In genomic region chr5:37189355-37189754, GRCh38 we compare ENCODE assay signal across 31 cellular contexts.
"Had no signal": no experiment of that assay in that cellular context is flagged by ENCODE, and none has a peak within 500 bp of the region (broad histone marks: within the 10 kb centered on the region; RNA-seq: fewer than 3 reads in every experiment).

No MANE protein-coding gene starts in this region.

- H3K36me3 ChIP-seq: ovary, prostate gland had no signal

- ATAC-seq: left ventricle myocardium superior; sciatic nerve; stimulated activated memory B cell treated with anti-CD40 and anti-IgM and Interleukin-4, amounts not matched to agents 10 μg/mL and 1 μg/mL and 100 μg/mL, for 72 hours; stimulated activated naive CD8-positive, alpha-beta T cell treated with anti-CD3 and anti-CD28 coated beads, Interleukin-15, amount 100 ng/mL, for 72 hours; T-helper 17 cell had no signal

- H3K4me1 Mint-ChIP-seq: activated CD4-positive, alpha-beta T cell treated with anti-CD3 and anti-CD28 coated beads, Interleukin-2, amount 10 ng/mL, durations not matched to agents 24 days and 14 days; activated naive CD4-positive, alpha-beta T cell treated with anti-CD3 and anti-CD28 coated beads, Interleukin-2, amount 10 ng/mL, durations not matched to agents 7 days and 5 days; activated naive CD8-positive, alpha-beta T cell treated with anti-CD3 and anti-CD28 coated beads, Interleukin-2, amount 10 ng/mL, durations not matched to agents 7 days and 5 days; endodermal cell; nephron; stimulated activated naive CD8-positive, alpha-beta T cell treated with anti-CD3 and anti-CD28 coated beads, Interleukin-15, amount 100 ng/mL, for 72 hours; T-helper 17 cell had no signal

- H3K27ac ChIP-seq: brain microvascular endothelial cell, esophagus muscularis mucosa, ovary, prostate gland, upper lobe of left lung, vagina had no signal

- H3K4me3 ChIP-seq: esophagus muscularis mucosa, ovary, prostate gland, upper lobe of left lung, vagina had no signal

- H3K9me3 Mint-ChIP-seq: activated CD4-positive, alpha-beta memory T cell treated with anti-CD3 and anti-CD28 coated beads for 36 hours; activated CD4-positive, alpha-beta T cell treated with anti-CD3 and anti-CD28 coated beads, Interleukin-2, amount 10 ng/mL, durations not matched to agents 24 days and 14 days; activated naive CD4-positive, alpha-beta T cell treated with anti-CD3 and anti-CD28 coated beads, Interleukin-2, amount 10 ng/mL, durations not matched to agents 7 days and 5 days; activated naive CD8-positive, alpha-beta T cell treated with anti-CD3 and anti-CD28 coated beads, Interleukin-2, amount 10 ng/mL, durations not matched to agents 7 days and 5 days; activated T-helper 1 cell treated with anti-CD3 and anti-CD28 coated beads, Interleukin-12 subunit alpha, Interleukin-12 subunit beta, Interleukin-2, Interleukin-4 antibody, amounts not matched to agents 30 ng/mL and 10 ng/mL and 1 ng/mL, durations not matched to agents 14 hours and 24 hours and 36 hours; endodermal cell; nephron; stimulated activated memory B cell treated with anti-CD40 and anti-IgM and Interleukin-4, amounts not matched to agents 10 μg/mL and 1 μg/mL and 100 μg/mL, for 72 hours; stimulated activated naive CD8-positive, alpha-beta T cell treated with anti-CD3 and anti-CD28 coated beads, Interleukin-15, amount 100 ng/mL, for 72 hours had no signal

- H3K27me3 Mint-ChIP-seq: activated CD4-positive, alpha-beta memory T cell treated with anti-CD3 and anti-CD28 coated beads for 36 hours; activated CD4-positive, alpha-beta T cell treated with anti-CD3 and anti-CD28 coated beads, Interleukin-2, amount 10 ng/mL, durations not matched to agents 24 days and 14 days; activated naive CD4-positive, alpha-beta T cell treated with anti-CD3 and anti-CD28 coated beads, Interleukin-2, amount 10 ng/mL, durations not matched to agents 7 days and 5 days; activated naive CD8-positive, alpha-beta T cell treated with anti-CD3 and anti-CD28 coated beads, Interleukin-2, amount 10 ng/mL, durations not matched to agents 7 days and 5 days; stimulated activated memory B cell treated with anti-CD40 and anti-IgM and Interleukin-4, amounts not matched to agents 10 μg/mL and 1 μg/mL and 100 μg/mL, for 72 hours; stimulated activated naive CD8-positive, alpha-beta T cell treated with anti-CD3 and anti-CD28 coated beads, Interleukin-15, amount 100 ng/mL, for 72 hours; T-helper 17 cell had no signal

- H3K27me3 ChIP-seq: brain microvascular endothelial cell, esophagus muscularis mucosa, ovary, upper lobe of left lung, vagina had no signal

- H3K9me3 ChIP-seq: esophagus muscularis mucosa, ovary, prostate gland, upper lobe of left lung, vagina had no signal

- H3K4me1 ChIP-seq: esophagus muscularis mucosa, prostate gland, upper lobe of left lung, vagina had no signal

- H3K4me3 Mint-ChIP-seq: activated CD4-positive, alpha-beta memory T cell treated with anti-CD3 and anti-CD28 coated beads for 36 hours; activated CD4-positive, alpha-beta T cell treated with anti-CD3 and anti-CD28 coated beads, Interleukin-2, amount 10 ng/mL, durations not matched to agents 24 days and 14 days; activated naive CD4-positive, alpha-beta T cell treated with anti-CD3 and anti-CD28 coated beads, Interleukin-2, amount 10 ng/mL, durations not matched to agents 7 days and 5 days; activated naive CD8-positive, alpha-beta T cell treated with anti-CD3 and anti-CD28 coated beads, Interleukin-2, amount 10 ng/mL, durations not matched to agents 7 days and 5 days; activated T-helper 1 cell treated with anti-CD3 and anti-CD28 coated beads, Interleukin-12 subunit alpha, Interleukin-12 subunit beta, Interleukin-2, Interleukin-4 antibody, amounts not matched to agents 30 ng/mL and 10 ng/mL and 1 ng/mL, durations not matched to agents 14 hours and 24 hours and 36 hours; endodermal cell; nephron; stimulated activated memory B cell treated with anti-CD40 and anti-IgM and Interleukin-4, amounts not matched to agents 10 μg/mL and 1 μg/mL and 100 μg/mL, for 72 hours; stimulated activated naive CD8-positive, alpha-beta T cell treated with anti-CD3 and anti-CD28 coated beads, Interleukin-15, amount 100 ng/mL, for 72 hours; T-helper 17 cell had no signal

- DNase-seq: activated CD4-positive, alpha-beta memory T cell treated with anti-CD3 and anti-CD28 coated beads for 36 hours; activated CD4-positive, alpha-beta T cell treated with anti-CD3 and anti-CD28 coated beads, Interleukin-2, amount 10 ng/mL, durations not matched to agents 24 days and 14 days; activated CD4-positive, CD25-positive, alpha-beta regulatory T cell treated with anti-CD3 and anti-CD28 coated beads, Interleukin-2, amount 50 U/mL, for 72 hours; activated CD8-positive, alpha-beta memory T cell treated with anti-CD3 and anti-CD28 coated beads, Interleukin-2, amount 50 U/mL, for 4 hours; activated gamma-delta T cell; activated naive CD4-positive, alpha-beta T cell treated with anti-CD3 and anti-CD28 coated beads, Interleukin-2, amount 10 ng/mL, durations not matched to agents 7 days and 5 days; activated naive CD8-positive, alpha-beta T cell treated with anti-CD3 and anti-CD28 coated beads, Interleukin-2, amount 10 ng/mL, durations not matched to agents 7 days and 5 days; activated T-cell treated with anti-CD3 and anti-CD28 coated beads, Interleukin-2, amount 50 U/mL, for 1 hour; amniotic stem cell; brain microvascular endothelial cell; caudate nucleus; endodermal cell; glutamatergic neuron; islet precursor cell; left ventricle myocardium superior; ovary; retina; small intestine; stimulated activated CD4-positive, alpha-beta T cell treated with anti-CD3 and anti-CD28 coated beads, Interleukin-4, amount 100 ng/mL, for 24 hours; stimulated activated naive CD8-positive, alpha-beta T cell treated with anti-CD3 and anti-CD28 coated beads, Interleukin-15, amount 100 ng/mL, for 72 hours; substantia nigra; T-helper 17 cell; T1000; upper lobe of left lung had no signal

- H3K27ac Mint-ChIP-seq: activated CD4-positive, alpha-beta memory T cell treated with anti-CD3 and anti-CD28 coated beads for 36 hours; activated CD4-positive, alpha-beta T cell treated with anti-CD3 and anti-CD28 coated beads, Interleukin-2, amount 10 ng/mL, durations not matched to agents 24 days and 14 days; activated naive CD4-positive, alpha-beta T cell treated with anti-CD3 and anti-CD28 coated beads, Interleukin-2, amount 10 ng/mL, durations not matched to agents 7 days and 5 days; activated naive CD8-positive, alpha-beta T cell treated with anti-CD3 and anti-CD28 coated beads, Interleukin-2, amount 10 ng/mL, durations not matched to agents 7 days and 5 days; activated T-helper 1 cell treated with anti-CD3 and anti-CD28 coated beads, Interleukin-12 subunit alpha, Interleukin-12 subunit beta, Interleukin-2, Interleukin-4 antibody, amounts not matched to agents 30 ng/mL and 10 ng/mL and 1 ng/mL, durations not matched to agents 14 hours and 24 hours and 36 hours; endodermal cell; nephron; stimulated activated memory B cell treated with anti-CD40 and anti-IgM and Interleukin-4, amounts not matched to agents 10 μg/mL and 1 μg/mL and 100 μg/mL, for 72 hours; stimulated activated naive CD8-positive, alpha-beta T cell treated with anti-CD3 and anti-CD28 coated beads, Interleukin-15, amount 100 ng/mL, for 72 hours; T-helper 17 cell had no signal
